In the genomic region with DNA sequence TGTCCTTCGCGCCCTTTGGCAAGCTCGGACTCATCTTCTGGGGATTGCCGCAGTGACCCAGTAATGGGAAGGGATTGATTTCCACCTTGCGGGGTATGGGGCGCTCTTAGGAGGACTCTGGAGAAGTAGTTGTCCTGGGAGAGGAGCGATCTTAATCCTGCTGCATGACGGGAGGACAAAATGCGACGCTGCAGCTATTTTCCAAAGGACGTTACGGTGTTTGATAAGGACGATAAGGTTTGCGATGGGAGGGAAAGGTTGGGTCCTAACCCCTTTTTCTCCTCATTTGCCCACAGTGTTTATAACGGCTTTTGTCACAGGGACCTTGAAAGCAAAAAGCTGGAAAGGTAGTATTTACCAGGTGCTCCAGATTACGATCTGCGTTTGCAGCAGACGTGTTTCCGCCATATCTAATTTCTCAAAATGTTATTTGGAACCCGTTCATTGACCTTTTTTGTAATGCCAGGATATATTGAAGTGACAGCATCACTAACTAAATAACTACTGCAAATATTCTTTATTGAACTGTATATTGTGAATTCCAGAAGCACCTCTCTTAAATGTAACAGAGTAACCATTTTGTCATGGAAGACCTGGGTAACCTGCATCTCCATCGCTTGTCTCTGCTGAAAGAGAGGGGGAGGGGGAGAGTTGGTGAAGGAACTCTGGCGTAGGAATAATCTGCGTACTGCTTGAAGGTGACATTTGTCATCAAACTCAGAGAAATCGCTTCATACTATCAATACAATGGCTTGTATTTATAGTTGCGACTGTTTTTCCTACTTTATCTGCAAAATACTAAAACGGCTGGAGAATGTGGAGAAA, we compare ENCODE assay signal across 8 cellular contexts. TPM values are rescaled to one million over a fixed set of nuclear protein-coding genes. Genes with fewer than 3 reads are reported as not detected.
DNase-seq lines count a peak whose midpoint lies in the region; ATAC-seq, FAIRE-seq and TF ChIP-seq lines count a peak whose summit lies in the region.

No MANE protein-coding gene starts in this region.

- peak; percentile 8 for DNase-seq in AG04450 (ENCODE audit: low read depth, low spot score)
- DNase-seq in activated B cell treated with CpG ODN at 0.5 μM for 24 hours, result no peak
- no peak for DNase-seq in Right ventricle myocardium superior
- DNase-seq in putamen (ENCODE audit: low spot score), result peak; percentile 50
- no peak for DNase-seq in HTR-8/SVneo (ENCODE audit: insufficient read length, low spot score)

- H3K4me1 Mint-ChIP-seq in activated B cell treated with CpG ODN at 0.5 μM for 24 hours, result peaks cover 47% of the 10 kb centered on the region

- peak overlapping the region; percentile 97 for H3K27ac Mint-ChIP-seq in activated B cell treated with CpG ODN at 0.5 μM for 24 hours

- no peaks in the 10 kb centered on the region for H3K27me3 ChIP-seq in AG04450 (ENCODE audit: control insufficient read depth, insufficient read depth, low read length)

- H3K4me3 Mint-ChIP-seq in activated B cell treated with CpG ODN at 0.5 μM for 24 hours, result peak overlapping the region; percentile 97

- CTCF ChIA-PET in AG04450 (lab: Charles Lee) (no interaction called here), activated B cell treated with CpG ODN at 0.5 μM for 24 hours (lab: Charles Lee) (interaction anchor here (0.6 kb wide), 1 partner anchor 272 kb away, joined by 4 read pairs; no protein-coding TSS in a partner anchor)

- no peaks in the 10 kb centered on the region for H3K9me3 Mint-ChIP-seq in activated B cell treated with CpG ODN at 0.5 μM for 24 hours

- no peak for FAIRE-seq in HTR-8/SVneo (lab: Jason Lieb, UNC)

- peak overlapping the region; percentile 49 for H3K27ac ChIP-seq in AG04450 (ENCODE audit: low read depth, low read length)

- H3K4me3 ChIP-seq in AG04450 (ENCODE audit: low read depth, low read length), result peak overlapping the region; percentile 94

- POLR2A ChIA-PET in AG04450 (lab: Yijun Ruan, JAX), result interaction anchor here (1.0 to 2.1 kb wide), 2 partner anchors 50 to 252 kb away, joined by 3 to 13 read pairs; a partner anchor contains a TSS
- POLR2A ChIA-PET in activated B cell treated with CpG ODN at 0.5 μM for 24 hours (lab: Charles Lee), result interaction anchor here (1.6 to 2.3 kb wide), 6 partner anchors 8 to 1638 kb away, joined by 4 to 39 read pairs (median 8); a partner anchor contains a TSS

- H3K9me3 ChIP-seq in AG04450 (ENCODE audit: control insufficient read depth, insufficient read depth, low read length), result no peaks in the 10 kb centered on the region; the same call in 1 of the 2 replicates

- H3K36me3 Mint-ChIP-seq in activated B cell treated with CpG ODN at 0.5 μM for 24 hours (ENCODE audit: low read depth), result peaks cover 29% of the 10 kb centered on the region

- peak; percentile 8 for ATAC-seq in GM18873 (IDR thresholded peaks at IDR 0.05; ENCODE audit: low FRiP score, unreplicated experiment)
- peak; percentile 3 for ATAC-seq in HG03442 (IDR thresholded peaks at IDR 0.05; ENCODE audit: unreplicated experiment)
- ATAC-seq in activated B cell treated with CpG ODN at 0.5 μM for 24 hours (ENCODE audit: low read depth), result peak; percentile 0
- ATAC-seq in Right ventricle myocardium superior (ENCODE audit: poor library complexity), result peak; percentile 25
- ATAC-seq in HG02798 (IDR thresholded peaks at IDR 0.05; ENCODE audit: poor library complexity, unreplicated experiment), result no peak

- intact Hi-C loops in activated B cell treated with CpG ODN at 0.5 μM for 24 hours (cut with micrococcal nuclease) (loop anchor here (2.0 to 10.0 kb wide), 6 partner anchors 532 to 1843 kb away; a partner anchor contains a TSS), Right ventricle myocardium superior (cut with DNase I) (no loop called here)

- no peak for TF ChIP-seq CTCF in AG04450 (IDR thresholded peaks at IDR 0.05; ENCODE audit: low read depth, low read length)
- TF ChIP-seq CTCF in activated B cell treated with CpG ODN at 0.5 μM for 24 hours (IDR thresholded peaks at IDR 0.05), result no peak

- no peaks in the 10 kb centered on the region for H3K27me3 Mint-ChIP-seq in activated B cell treated with CpG ODN at 0.5 μM for 24 hours

RNA-seq across cellular contexts. Expression of a gene that starts 0.6 kb away (rescaled TPM):
- polyA plus RNA-seq in AG04450 (2011; rRNA removed), result 239 and 296 TPM in 2 replicates
- polyA minus RNA-seq in AG04450 (2011; rRNA and poly(A)+ RNA removed), result 61.3 and 70.1 TPM in 2 replicates
- 117 and 120 TPM in 2 replicates for total RNA-seq in activated B cell treated with CpG ODN at 0.5 μM for 24 hours
- total RNA-seq in Right ventricle myocardium superior, result 1,328 TPM

RNA-seq across cellular contexts. Expression of a gene that starts 1.1 kb away (rescaled TPM):
- polyA plus RNA-seq in AG04450 (2011; rRNA removed), result 3.9 and 4.7 TPM in 2 replicates
- polyA minus RNA-seq in AG04450 (2011; rRNA and poly(A)+ RNA removed), result 12.1 and 13.0 TPM in 2 replicates
- 10.0 and 12.9 TPM in 2 replicates for total RNA-seq in activated B cell treated with CpG ODN at 0.5 μM for 24 hours
- 12.8 TPM for total RNA-seq in Right ventricle myocardium superior

Comparison
In these comparisons a context has a peak if more than half of its experiments do, and no peak if none do; other contexts are left out.
1. DNase-seq: peak in AG04450 (single experiment) and putamen (single experiment); none in activated B cell treated with CpG ODN at 0.5 μM for 24 hours (single experiment), Right ventricle myocardium superior (single experiment) and HTR-8/SVneo (single experiment).
2. RNA of a gene that starts 0.6 kb away (total RNA-seq): 1,328 TPM in Right ventricle myocardium superior (single experiment); 117 to 120 TPM in activated B cell treated with CpG ODN at 0.5 μM for 24 hours; every median in the first group is over 10 times any median in the second.